Comparison of ENCODE assay signal across 7 cellular contexts in the genomic region with DNA sequence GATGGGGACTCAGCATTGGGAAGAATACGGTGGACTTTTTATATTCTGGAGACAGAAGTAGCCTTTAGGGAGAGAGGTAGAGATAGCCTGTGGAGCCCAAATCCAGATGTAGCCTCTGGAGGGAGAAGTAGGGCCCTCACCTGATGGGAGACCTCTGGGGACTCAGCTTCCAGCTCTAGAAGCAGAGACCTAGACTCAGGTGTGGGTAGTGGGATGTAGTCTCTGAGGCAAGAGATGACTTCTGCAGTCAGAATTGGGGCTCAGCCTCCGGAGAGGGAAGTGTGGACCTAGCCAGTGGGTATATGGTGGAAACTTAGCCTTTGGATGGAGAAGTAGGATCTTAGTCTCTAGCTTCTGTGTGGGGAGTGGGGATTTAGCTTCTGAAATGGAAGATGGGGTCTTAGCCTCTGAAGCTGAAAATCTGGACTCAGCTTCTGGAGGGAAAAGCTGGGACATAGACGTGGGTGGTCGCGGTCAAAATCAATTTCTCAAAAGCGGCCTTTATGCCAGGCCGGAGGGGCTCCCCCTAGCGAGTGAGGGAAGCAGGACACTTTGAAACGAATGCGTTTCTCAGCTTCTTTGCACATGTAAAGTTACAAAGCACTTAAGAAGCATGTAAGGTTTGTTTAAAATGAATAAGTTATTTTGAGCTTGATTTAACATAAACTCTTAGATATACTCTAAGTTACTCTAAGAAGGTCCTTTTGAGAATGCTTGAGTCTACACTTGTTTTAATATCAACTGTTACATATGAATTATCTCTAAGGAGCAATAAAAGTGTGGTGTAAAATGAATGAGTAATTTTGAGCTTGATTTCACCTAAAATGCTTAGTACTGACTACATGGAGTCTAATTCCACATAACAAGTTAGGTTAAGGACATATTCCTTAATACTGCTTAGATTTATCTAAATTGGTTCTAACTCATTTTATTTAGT. TPM values are rescaled to one million over a fixed set of nuclear protein-coding genes. Genes with fewer than 3 reads are reported as not detected.
DNase-seq lines count a peak whose midpoint lies in the region; ATAC-seq and TF ChIP-seq lines count a peak whose summit lies in the region.

No MANE protein-coding gene starts in this region.

- no peaks in the 10 kb centered on the region for H3K36me3 ChIP-seq in MG63
- H3K36me3 ChIP-seq in mucosa of descending colon (ENCODE audit: low read depth), result no peaks in the 10 kb centered on the region
- H3K36me3 ChIP-seq in upper lobe of left lung, result no peaks in the 10 kb centered on the region

- ATAC-seq in mucosa of descending colon (no peak), upper lobe of left lung (ENCODE audit: low FRiP score in 2 of 2) (no peak), HG03175 (IDR thresholded peaks at IDR 0.05; ENCODE audit: unreplicated experiment) (no peak)

- POLR2A ChIA-PET in GM10248 (lab: Yijun Ruan, JAX), result interaction anchor here (1.3 to 1.6 kb wide), 2 partner anchors 51 to 130 kb away, joined by 6 to 7 read pairs; a partner anchor contains a TSS

- intact Hi-C loops in mucosa of descending colon (cut with DNase I, micrococcal nuclease), result loop anchor here in 1 of 2 donors (5.0 kb wide), 1 partner anchor 126 kb away; no protein-coding TSS in a partner anchor

- TF ChIP-seq CTCF in GM10248 (IDR thresholded peaks at IDR 0.05; ENCODE audit: control extremely low read depth, extremely low read depth, low read depth, missing control alignments), result peak; percentile 94
- TF ChIP-seq CTCF in mucosa of descending colon (IDR thresholded peaks at IDR 0.05), result peak; percentile 80
- TF ChIP-seq CTCF in upper lobe of left lung (IDR thresholded peaks at IDR 0.05), result peak; percentile 35 to 87 (median 52)

- H3K27ac ChIP-seq in upper lobe of left lung, result no peak overlapping the region

- H3K27me3 ChIP-seq in MG63 (no peaks in the 10 kb centered on the region), upper lobe of left lung (no peaks in the 10 kb centered on the region)

- H3K4me1 ChIP-seq in mucosa of descending colon (ENCODE audit: low read depth) (peaks cover 4% of the 10 kb centered on the region), upper lobe of left lung (peaks cover 3 to 20% (median 8%) of the 10 kb centered on the region in 4 donors)

- CTCF ChIA-PET in GM10248 (lab: Yijun Ruan, JAX), result interaction anchor here (0.6 to 6.3 kb wide), 37 partner anchors 10 to 1257 kb away, joined by 3 to 138 read pairs (median 6); a partner anchor contains a TSS

- no peak for TF ChIP-seq EP300 in upper lobe of left lung (IDR thresholded peaks at IDR 0.05)

- TF ChIP-seq POLR2A in upper lobe of left lung (IDR thresholded peaks at IDR 0.05), result no peak

- DNase-seq in GM10248 (ENCODE audit: extremely low spot score), result no peak
- DNase-seq in MG63, result peak; percentile 19
- DNase-seq in activated CD4-positive, alpha-beta T cell treated with anti-CD3 and anti-CD28 coated beads for 4 hours, result peak; percentile 26 to 50
- peak; percentile 42 for DNase-seq in effector CD4-positive, alpha-beta T cell
- DNase-seq in mucosa of descending colon, result peak in 2 of 3 donors; percentile 48 to 65
- DNase-seq in upper lobe of left lung, result no peak

- WGBS in upper lobe of left lung, 2 donors, result 17% methylated on average over 10 of the region's 10 CpGs

- no peak overlapping the region for H3K4me3 ChIP-seq in MG63
- no peak overlapping the region for H3K4me3 ChIP-seq in mucosa of descending colon
- no peak overlapping the region for H3K4me3 ChIP-seq in upper lobe of left lung

- H3K9me3 ChIP-seq in MG63, result no peaks in the 10 kb centered on the region
- H3K9me3 ChIP-seq in mucosa of descending colon, result no peaks in the 10 kb centered on the region
- H3K9me3 ChIP-seq in upper lobe of left lung, result no peaks in the 10 kb centered on the region

RNA-seq across cellular contexts. Expression of a gene that starts 12.9 kb away (rescaled TPM):
- total RNA-seq in MG63 (2014; rRNA removed; shearing (Covaris generic); ENCODE audit: low replicate concordance), result 2.2 and 3.7 TPM in 2 replicates
- 10 to 100 TPM in 1 of 3 donors, 1 to 10 TPM in 2; 6.9 to 12.1 (median 9.8) TPM for total RNA-seq in mucosa of descending colon
- total RNA-seq in upper lobe of left lung, result 10 to 100 TPM in 1 of 6 donors, 1 to 10 TPM in 5; 8.4 to 13.3 (median 8.9) TPM

RNA-seq across cellular contexts. Expression of a gene that starts 14.7 kb away (rescaled TPM):
- total RNA-seq in MG63 (2014; rRNA removed; shearing (Covaris generic); ENCODE audit: low replicate concordance), result not detected in 2 replicates
- total RNA-seq in mucosa of descending colon (under 1 TPM in 2 of 3 donors, not detected in 1; 0.09 to 0.41 TPM), upper lobe of left lung (under 1 TPM in 4 of 6 donors, not detected in 2; 0.22 to 0.57 (median 0.41) TPM)

RNA-seq across cellular contexts. Expression of a gene that starts 51.0 kb away (rescaled TPM):
- 621 and 775 TPM in 2 replicates for total RNA-seq in MG63 (2014; rRNA removed; shearing (Covaris generic); ENCODE audit: low replicate concordance)
- 100 to 1,000 TPM in 1 of 3 donors, 10 to 100 TPM in 2; 84.2 to 143 (median 94.6) TPM for total RNA-seq in mucosa of descending colon
- total RNA-seq in upper lobe of left lung, result 100 to 1,000 TPM in 5 of 6 donors, 10 to 100 TPM in 1; 54.5 to 216 (median 123) TPM

Comparison
In these comparisons a context has a peak if more than half of its experiments do, and no peak if none do; other contexts are left out.
1. DNase-seq: peak in MG63 (single experiment), activated CD4-positive, alpha-beta T cell treated with anti-CD3 and anti-CD28 coated beads for 4 hours (2 of 2), effector CD4-positive, alpha-beta T cell (single experiment) and mucosa of descending colon (2 of 3); none in GM10248 (single experiment) and upper lobe of left lung (0 of 2).
2. Peak in every context shown above with its lines, with median percentiles within 50 percentile points of each other: CTCF ChIP-seq.